ENCODE assay signal across 8 cellular contexts in the genomic region with DNA sequence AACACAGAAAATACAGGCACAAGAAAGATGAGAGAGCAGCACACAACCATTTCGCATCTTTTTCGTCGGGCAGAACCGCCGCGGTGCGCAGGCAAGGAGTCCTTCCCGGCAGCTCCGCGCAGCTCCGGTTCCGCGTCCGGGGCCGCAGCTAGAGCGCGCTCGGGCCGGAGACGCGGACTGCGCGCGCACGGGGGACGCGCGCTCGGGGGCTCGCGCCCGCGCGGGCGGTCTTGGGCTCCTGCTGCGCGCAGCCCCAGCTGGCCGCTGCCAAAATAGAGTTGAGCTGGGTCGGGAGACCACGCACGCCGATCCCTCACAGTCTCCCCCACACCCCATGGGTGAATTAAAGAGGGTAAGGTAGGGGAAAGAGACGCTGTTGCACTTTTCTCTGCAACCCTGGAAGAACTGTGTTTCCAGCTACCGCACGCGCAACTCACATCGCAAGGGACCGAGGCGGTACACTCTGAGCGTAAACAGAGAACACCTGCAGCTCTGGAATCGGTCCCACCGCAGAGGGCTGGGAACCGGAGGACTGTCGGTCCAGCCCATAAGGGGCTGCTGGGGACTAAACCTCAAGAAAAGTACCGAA. TPM values are rescaled to one million over a fixed set of nuclear protein-coding genes. Genes with fewer than 3 reads are reported as not detected.
DNase-seq lines count a peak whose midpoint lies in the region; ATAC-seq, FAIRE-seq and TF ChIP-seq lines count a peak whose summit lies in the region.

No MANE protein-coding gene starts in this region.

- H3K4me1 ChIP-seq in GM12878 (ENCODE audit: control insufficient read depth, insufficient read depth, low read length), result no peaks in the 10 kb centered on the region

- no peaks in the 10 kb centered on the region for H3K4me1 Mint-ChIP-seq in stimulated activated naive CD8-positive, alpha-beta T cell treated with anti-CD3 and anti-CD28 coated beads, Interleukin-15, amount 100 ng/mL, for 72 hours

- H3K9me3 ChIP-seq in GM12878 (replicated peaks; ENCODE audit: control insufficient read depth, insufficient read depth, low read length), result no peaks in the 10 kb centered on the region

- H3K9me3 Mint-ChIP-seq in stimulated activated naive CD8-positive, alpha-beta T cell treated with anti-CD3 and anti-CD28 coated beads, Interleukin-15, amount 100 ng/mL, for 72 hours, result no peaks in the 10 kb centered on the region

- ATAC-seq in GM12878 (peak; percentile 59), GM21825 (IDR thresholded peaks at IDR 0.05; ENCODE audit: unreplicated experiment) (no peak)
- ATAC-seq in stimulated activated naive CD8-positive, alpha-beta T cell treated with anti-CD3 and anti-CD28 coated beads, Interleukin-15, amount 100 ng/mL, for 72 hours, result peak; percentile 70

- intact Hi-C loops in GM12878 (cut with micrococcal nuclease; ENCODE audit: unreplicated experiment), result loop anchor here (10.0 kb wide), 1 partner anchor 344 kb away; no protein-coding TSS in a partner anchor

- H2AFZ ChIP-seq in GM12878 (ENCODE audit: control insufficient read depth, low read depth, low read length), result 0 out of 2 replicates have a peak overlapping the region, but pooled peaks have one; percentile 8

- SMC1A ChIA-PET in GM12878 (lab: Charles Lee; ENCODE audit: uncharacterized antibody, unreplicated experiment), result no interaction called here

- BruUV-seq in GM12878 (replicated peaks; lab: Mats Ljungman, UMichigan), result no TSS peak

- H3K9ac ChIP-seq in GM12878 (ENCODE audit: control insufficient read depth, insufficient read depth, low read length), result no peak overlapping the region

- FAIRE-seq in GM12878 (lab: Jason Lieb, UNC), result no peak

- H3K27ac ChIP-seq in GM12878 (ENCODE audit: control insufficient read depth, insufficient read depth), result no peak overlapping the region

- peak overlapping the region; percentile 28 for H3K4me2 ChIP-seq in GM12878 (ENCODE audit: control insufficient read depth, insufficient read depth)

- H4K20me1 ChIP-seq in GM12878 (ENCODE audit: control insufficient read depth, insufficient read depth), result no peaks in the 10 kb centered on the region

- peak; percentile 57 for DNase-seq in activated CD8-positive, alpha-beta memory T cell treated with anti-CD3 and anti-CD28 coated beads, Interleukin-2, amount 50 U/mL, for 48 hours
- no peak for DNase-seq in activated CD8-positive, alpha-beta memory T cell treated with anti-CD3 and anti-CD28 coated beads for 24 hours
- DNase-seq in NCI-H460 (ENCODE audit: extremely low read depth, low read depth), result peak; percentile 35
- DNase-seq in GM12878 (ENCODE audit: low read depth, low spot score), result no peak
- peak; percentile 72 for DNase-seq in iris pigment epithelial cell (ENCODE audit: low read depth)
- DNase-seq in stimulated activated naive CD8-positive, alpha-beta T cell treated with anti-CD3 and anti-CD28 coated beads, Interleukin-15, amount 100 ng/mL, for 72 hours, result peak in 1 of 2 donors; percentile 16
- DNase-seq in effector CD8-positive, alpha-beta T cell (lab: John Stamatoyannopoulos, UW), result no peak

- no peak overlapping the region for H3K4me3 ChIP-seq in GM12878

- RAD21 ChIA-PET in GM12878 (lab: Charles Lee; ENCODE audit: unreplicated experiment), result interaction anchor here (0.6 kb wide), 1 partner anchor 26 kb away, joined by 3 read pairs; no protein-coding TSS in a partner anchor

- TF ChIP-seq CTCF in GM12878 (IDR thresholded peaks at IDR 0.05 in 2 of 3, conservative IDR thresholded peaks at IDR 0.05 in 1 of 3; ENCODE audit: control insufficient read depth in 2 of 3, extremely low read depth in 1 of 3, insufficient read depth in 1 of 3, low read depth in 3 of 3, low read length in 3 of 3), result no peak

- peaks cover 31% of the 10 kb centered on the region for H3K27me3 Mint-ChIP-seq in stimulated activated naive CD8-positive, alpha-beta T cell treated with anti-CD3 and anti-CD28 coated beads, Interleukin-15, amount 100 ng/mL, for 72 hours

- POLR2A ChIA-PET in GM12878 (lab: Charles Lee), result interaction anchor here (0.9 kb wide), 1 partner anchor 34 kb away, joined by 3 read pairs; no protein-coding TSS in a partner anchor

- no peak for TF ChIP-seq POLR2A in GM12878 (IDR thresholded peaks at IDR 0.05; ENCODE audit: low read depth, low read length)

- H3K4me3 Mint-ChIP-seq in stimulated activated naive CD8-positive, alpha-beta T cell treated with anti-CD3 and anti-CD28 coated beads, Interleukin-15, amount 100 ng/mL, for 72 hours, result peak overlapping the region; percentile 65 to 75

- no peak for TF ChIP-seq RAD21 in GM12878 (IDR thresholded peaks at IDR 0.05; ENCODE audit: insufficient read depth, low read depth, low read length)

- H3K27me3 ChIP-seq in GM12878 (replicated peaks in 1 of 2; ENCODE audit: control insufficient read depth in 2 of 2, insufficient read depth in 2 of 2, low read length in 1 of 2), result peaks cover 6 to 17% of the 10 kb centered on the region in 2 experiments

- H3K79me2 ChIP-seq in GM12878 (ENCODE audit: control insufficient read depth, insufficient read depth, low read length), result no peaks in the 10 kb centered on the region

- CTCF ChIA-PET in GM12878 (lab: Yijun Ruan, JAX), result no interaction called here

- H3K36me3 ChIP-seq in GM12878 (ENCODE audit: control insufficient read depth in 2 of 2, insufficient read depth in 2 of 2, low read length in 1 of 2), result no peaks in the 10 kb centered on the region

- H3K27ac Mint-ChIP-seq in stimulated activated naive CD8-positive, alpha-beta T cell treated with anti-CD3 and anti-CD28 coated beads, Interleukin-15, amount 100 ng/mL, for 72 hours, result no peak overlapping the region

- TF ChIP-seq EP300 in GM12878 (IDR thresholded peaks at IDR 0.05; ENCODE audit: borderline replicate concordance in 1 of 2, control insufficient read depth in 1 of 2, low read depth in 2 of 2, low read length in 2 of 2), result no peak

- in situ Hi-C loops in GM12878 (cut with MboI), result no loop called here

- 5% methylated on average over 54 of the region's 55 CpGs for WGBS in GM12878 (ENCODE audit: insufficient coverage, insufficient replicate concordance, low lambda C conversion rate, missing lambda C conversion rate)

TF ChIP-seq in GM12878, 131 proteins besides CTCF, POLR2A, EP300 and RAD21 (continues in another document):
- TF ChIP-seq, protein P1, sequence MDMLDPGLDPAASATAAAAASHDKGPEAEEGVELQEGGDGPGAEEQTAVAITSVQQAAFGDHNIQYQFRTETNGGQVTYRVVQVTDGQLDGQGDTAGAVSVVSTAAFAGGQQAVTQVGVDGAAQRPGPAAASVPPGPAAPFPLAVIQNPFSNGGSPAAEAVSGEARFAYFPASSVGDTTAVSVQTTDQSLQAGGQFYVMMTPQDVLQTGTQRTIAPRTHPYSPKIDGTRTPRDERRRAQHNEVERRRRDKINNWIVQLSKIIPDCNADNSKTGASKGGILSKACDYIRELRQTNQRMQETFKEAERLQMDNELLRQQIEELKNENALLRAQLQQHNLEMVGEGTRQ (IDR thresholded peaks at IDR 0.05; ENCODE audit: borderline replicate concordance, low read depth, low read length), result no peak
- TF ChIP-seq RAD51 (IDR thresholded peaks at IDR 0.05) (no peak), NR2C2 (IDR thresholded peaks at IDR 0.05; ENCODE audit: borderline replicate concordance, control insufficient read depth, insufficient read length, low read depth) (no peak), PAX5 (IDR thresholded peaks at IDR 0.05; ENCODE audit: borderline replicate concordance, low read depth, low read length) (no peak), RELA (IDR thresholded peaks at IDR 0.05; ENCODE audit: borderline replicate concordance, partially characterized antibody) (no peak), ZZZ3 (IDR thresholded peaks at IDR 0.05; ENCODE audit: control insufficient read depth, insufficient read length, low read depth) (no peak), RFX5 (IDR thresholded peaks at IDR 0.05; ENCODE audit: low read depth, low read length) (no peak), ZBED1 (IDR thresholded peaks at IDR 0.05; ENCODE audit: borderline replicate concordance) (no peak), YBX1 (IDR thresholded peaks at IDR 0.05) (no peak)
- TF ChIP-seq, protein P2, sequence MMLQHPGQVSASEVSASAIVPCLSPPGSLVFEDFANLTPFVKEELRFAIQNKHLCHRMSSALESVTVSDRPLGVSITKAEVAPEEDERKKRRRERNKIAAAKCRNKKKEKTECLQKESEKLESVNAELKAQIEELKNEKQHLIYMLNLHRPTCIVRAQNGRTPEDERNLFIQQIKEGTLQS (IDR thresholded peaks at IDR 0.05; ENCODE audit: borderline replicate concordance, extremely low read depth, low read depth, low read length), result no peak
- TF ChIP-seq, protein P3, sequence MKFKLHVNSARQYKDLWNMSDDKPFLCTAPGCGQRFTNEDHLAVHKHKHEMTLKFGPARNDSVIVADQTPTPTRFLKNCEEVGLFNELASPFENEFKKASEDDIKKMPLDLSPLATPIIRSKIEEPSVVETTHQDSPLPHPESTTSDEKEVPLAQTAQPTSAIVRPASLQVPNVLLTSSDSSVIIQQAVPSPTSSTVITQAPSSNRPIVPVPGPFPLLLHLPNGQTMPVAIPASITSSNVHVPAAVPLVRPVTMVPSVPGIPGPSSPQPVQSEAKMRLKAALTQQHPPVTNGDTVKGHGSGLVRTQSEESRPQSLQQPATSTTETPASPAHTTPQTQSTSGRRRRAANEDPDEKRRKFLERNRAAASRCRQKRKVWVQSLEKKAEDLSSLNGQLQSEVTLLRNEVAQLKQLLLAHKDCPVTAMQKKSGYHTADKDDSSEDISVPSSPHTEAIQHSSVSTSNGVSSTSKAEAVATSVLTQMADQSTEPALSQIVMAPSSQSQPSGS (IDR thresholded peaks at IDR 0.05; ENCODE audit: low read length), result no peak

RNA-seq across cellular contexts. Expression of a gene that starts 1.6 kb away (rescaled TPM):
- 0.10 TPM in 1 of 2 replicates, not detected in the other for total RNA-seq in NCI-H460 (2014; rRNA removed; shearing (Covaris generic))
- not detected in 2 replicates for polyA plus RNA-seq in NCI-H460 (2014; cell fraction: nucleus; rRNA removed)
- 0.38 and 0.42 TPM in 2 replicates for total RNA-seq in GM12878 (2013; cell fraction: nucleolus; rRNA removed)
- 0.22 and 0.23 TPM in 2 replicates for total RNA-seq in GM12878 (2014; rRNA removed)
- total RNA-seq in GM12878 (2014; rRNA removed; fragmentation: Illumina TruSeq; extraction: Trizol), result 0.13 and 0.28 TPM in 2 replicates
- 0.21 and 0.26 TPM in 2 replicates for total RNA-seq in GM12878 (2021)
- 0.04 TPM for polyA plus RNA-seq in GM12878 (2011; ENCODE audit: low read depth)
- polyA plus RNA-seq in GM12878 (2011; rRNA removed), result 0.60 and 0.82 TPM in 2 replicates
- polyA plus RNA-seq in GM12878 (2011; cell fraction: cytosol; rRNA removed), result 0.12 and 0.19 TPM in 2 replicates
- 0.07 and 0.12 TPM in 2 replicates for polyA plus RNA-seq in GM12878 (2011; cell fraction: nucleus; rRNA removed)
- 0.08 TPM in 1 of 2 replicates, not detected in the other for polyA plus RNA-seq in GM12878 (2012)
- 0.15 and 0.27 TPM in 2 replicates for polyA plus RNA-seq in GM12878 (2014; fragmentation: Illumina TruSeq; extraction: Trizol)
- polyA plus RNA-seq in GM12878 (2014; fragmentation: Nextera tagmentation; extraction: Ambion mirVana), result under 1 TPM; 0.02 to 0.11 TPM
- 0.10 and 0.27 TPM in 2 replicates for polyA plus RNA-seq in GM12878 (2014; rRNA removed)
- under 1 TPM in 1 of 2 experiments, not detected in 1; 0.05 TPM for polyA plus RNA-seq in GM12878 (2016; fragmentation: Nextera tagmentation; extraction: Ambion mirVana)
- 0.26 and 0.37 TPM in 2 replicates for polyA minus RNA-seq in GM12878 (2011; rRNA and poly(A)+ RNA removed)
- 0.40 TPM in 1 of 2 replicates, not detected in the other for polyA minus RNA-seq in GM12878 (2011; cell fraction: cytosol; rRNA and poly(A)+ RNA removed)
- 0.19 and 0.24 TPM in 2 replicates for polyA minus RNA-seq in GM12878 (2011; cell fraction: nucleus; rRNA and poly(A)+ RNA removed)

Comparison
In these comparisons a context has a peak if more than half of its experiments do, and no peak if none do; other contexts are left out.
1. DNase-seq: peak in activated CD8-positive, alpha-beta memory T cell treated with anti-CD3 and anti-CD28 coated beads, Interleukin-2, amount 50 U/mL, for 48 hours (single experiment), NCI-H460 (single experiment) and iris pigment epithelial cell (single experiment); none in activated CD8-positive, alpha-beta memory T cell treated with anti-CD3 and anti-CD28 coated beads for 24 hours (single experiment), GM12878 (single experiment) and effector CD8-positive, alpha-beta T cell (single experiment).